ENCODE assay signal across 13 cellular contexts in the genomic region with DNA sequence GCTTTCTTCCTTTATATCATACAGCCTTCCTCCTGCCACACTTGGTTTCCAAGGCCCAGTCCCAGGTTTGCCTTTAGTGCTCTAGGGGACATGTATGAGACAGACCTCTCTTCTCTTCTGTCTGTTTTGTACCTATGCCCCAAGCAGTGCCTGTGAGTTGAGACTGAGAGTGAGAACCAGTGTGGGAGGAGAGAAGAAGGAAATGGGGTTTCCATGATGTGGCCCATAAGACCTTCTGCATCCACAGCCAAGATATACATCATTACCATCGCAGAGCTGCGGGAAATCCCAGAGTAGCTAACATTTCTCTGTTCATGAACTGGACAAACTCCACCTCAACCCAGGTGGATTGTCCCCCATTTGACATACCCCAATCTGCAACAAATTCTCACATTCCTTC. TPM values are rescaled to one million over a fixed set of nuclear protein-coding genes. Genes with fewer than 3 reads are reported as not detected.
DNase-seq lines count a peak whose midpoint lies in the region; ATAC-seq, FAIRE-seq and TF ChIP-seq lines count a peak whose summit lies in the region.
"Had no signal": no experiment of that assay in that cellular context is flagged by ENCODE, and none has a peak within 500 bp of the region (broad histone marks: within the 10 kb centered on the region; RNA-seq: fewer than 3 reads in every experiment).

No MANE protein-coding gene starts in this region.

- TF ChIP-seq RAD21 in GM12878 (IDR thresholded peaks at IDR 0.05; ENCODE audit: insufficient read depth, low read depth, low read length): no peak

- SMC1A ChIA-PET in GM12878 (lab: Charles Lee; ENCODE audit: uncharacterized antibody, unreplicated experiment): interaction anchor here (1.2 to 4.7 kb wide), 5 partner anchors 11 to 90 kb away, joined by 3 to 35 read pairs (median 6); no protein-coding TSS in a partner anchor

- H3K4me2 ChIP-seq in GM12878 (ENCODE audit: control insufficient read depth, insufficient read depth): peak overlapping the region; percentile 21

- H3K27ac ChIP-seq in GM12878 (ENCODE audit: control insufficient read depth, insufficient read depth): peak overlapping the region; percentile 17

- intact Hi-C loops in GM12878 (cut with micrococcal nuclease; ENCODE audit: unreplicated experiment): no loop called here

- H3K4me3 ChIP-seq in GM12878: peak overlapping the region; percentile 13; the same call in 1 of the 2 replicates

- H3K4me1 ChIP-seq in GM12878 (ENCODE audit: control insufficient read depth, insufficient read depth, low read length): peaks cover 12% of the 10 kb centered on the region; the same call in 1 of the 2 replicates

- no peaks in the 10 kb centered on the region for H3K9me3 Mint-ChIP-seq in stimulated activated naive CD8-positive, alpha-beta T cell treated with anti-CD3 and anti-CD28 coated beads, Interleukin-15, amount 100 ng/mL, for 72 hours
- H3K9me3 Mint-ChIP-seq: H9, type B pancreatic cell had no signal

- peaks cover 0 to 5% of the 10 kb centered on the region in 2 experiments; a peak in 2 of 4 replicates for H3K36me3 ChIP-seq in GM12878 (ENCODE audit: control insufficient read depth in 2 of 2, insufficient read depth in 2 of 2, low read length in 1 of 2)

- TF ChIP-seq EP300 in GM12878 (IDR thresholded peaks at IDR 0.05; ENCODE audit: borderline replicate concordance in 1 of 2, control insufficient read depth in 1 of 2, low read depth in 2 of 2, low read length in 2 of 2): no peak

- H3K9me3 ChIP-seq in GM12878 (replicated peaks; ENCODE audit: control insufficient read depth, insufficient read depth, low read length): no peaks in the 10 kb centered on the region; the same call in 2 of the 3 replicates

- H4K20me1 ChIP-seq in GM12878 (ENCODE audit: control insufficient read depth, insufficient read depth): no peaks in the 10 kb centered on the region

- in situ Hi-C loops in GM12878 (cut with MboI): no loop called here

- H3K27ac Mint-ChIP-seq in stimulated activated naive CD8-positive, alpha-beta T cell treated with anti-CD3 and anti-CD28 coated beads, Interleukin-15, amount 100 ng/mL, for 72 hours: peak overlapping the region; percentile 48 to 90
- H3K27ac Mint-ChIP-seq: H9, type B pancreatic cell had no signal

- no peak for TF ChIP-seq POLR2A in GM12878 (IDR thresholded peaks at IDR 0.05; ENCODE audit: low read depth, low read length)

- H3K79me2 ChIP-seq in GM12878 (ENCODE audit: control insufficient read depth, insufficient read depth, low read length): peaks cover 16% of the 10 kb centered on the region

- TF ChIP-seq CTCF in GM12878 (IDR thresholded peaks at IDR 0.05 in 2 of 3, conservative IDR thresholded peaks at IDR 0.05 in 1 of 3; ENCODE audit: control insufficient read depth in 2 of 3, extremely low read depth in 1 of 3, insufficient read depth in 1 of 3, low read depth in 3 of 3, low read length in 3 of 3): no peak

- WGBS in GM12878 (ENCODE audit: insufficient coverage, insufficient replicate concordance, low lambda C conversion rate, missing lambda C conversion rate): 72% methylated on average over 2 of the region's 2 CpGs

- CTCF ChIA-PET in GM12878 (lab: Yijun Ruan, JAX): interaction anchor here (0.6 to 4.1 kb wide), 6 partner anchors 11 to 233 kb away, joined by 3 to 50 read pairs (median 4); no protein-coding TSS in a partner anchor

- no peak overlapping the region for H3K9ac ChIP-seq in GM12878 (ENCODE audit: control insufficient read depth, insufficient read depth, low read length)

- peak; percentile 13 for ATAC-seq in GM12878
- ATAC-seq in stimulated activated naive CD8-positive, alpha-beta T cell treated with anti-CD3 and anti-CD28 coated beads, Interleukin-15, amount 100 ng/mL, for 72 hours: peak; percentile 75

- peaks cover 56% of the 10 kb centered on the region for H3K4me1 Mint-ChIP-seq in stimulated activated naive CD8-positive, alpha-beta T cell treated with anti-CD3 and anti-CD28 coated beads, Interleukin-15, amount 100 ng/mL, for 72 hours

- POLR2A ChIA-PET in GM12878 (lab: Charles Lee): no interaction called here

- no peaks in the 10 kb centered on the region for H3K27me3 ChIP-seq in GM12878 (replicated peaks in 1 of 2; ENCODE audit: control insufficient read depth in 2 of 2, insufficient read depth in 2 of 2, low read length in 1 of 2)

- no peak for FAIRE-seq in GM12878 (lab: Jason Lieb, UNC)
- FAIRE-seq: A204.1 had no signal

- H3K4me3 Mint-ChIP-seq in stimulated activated naive CD8-positive, alpha-beta T cell treated with anti-CD3 and anti-CD28 coated beads, Interleukin-15, amount 100 ng/mL, for 72 hours: peak overlapping the region; percentile 92 to 93
- H3K4me3 Mint-ChIP-seq: H9, type B pancreatic cell had no signal

- H2AFZ ChIP-seq in GM12878 (ENCODE audit: control insufficient read depth, low read depth, low read length): no peak overlapping the region

- RAD21 ChIA-PET in GM12878 (lab: Charles Lee; ENCODE audit: unreplicated experiment): interaction anchor here (1.0 to 5.5 kb wide), 4 partner anchors 11 to 90 kb away, joined by 3 to 50 read pairs (median 18); no protein-coding TSS in a partner anchor

- no TSS peak for BruUV-seq in GM12878 (replicated peaks; lab: Mats Ljungman, UMichigan)

- DNase-seq in activated CD8-positive, alpha-beta memory T cell treated with anti-CD3 and anti-CD28 coated beads for 24 hours: peak; percentile 73
- no peak for DNase-seq in activated CD8-positive, alpha-beta memory T cell treated with anti-CD3 and anti-CD28 coated beads, Interleukin-2, amount 50 U/mL, for 48 hours
- peak; percentile 51 to 60 for DNase-seq in activated CD4-positive, alpha-beta T cell treated with anti-CD3 and anti-CD28 coated beads for 4 hours
- DNase-seq in GM12878 (ENCODE audit: low read depth, low spot score): no peak
- DNase-seq in stimulated activated naive CD8-positive, alpha-beta T cell treated with anti-CD3 and anti-CD28 coated beads, Interleukin-15, amount 100 ng/mL, for 72 hours: peak in 1 of 2 donors; percentile 64
- no peak for DNase-seq in ecto neural progenitor cell (ENCODE audit: low spot score)
- no peak for DNase-seq in NCI-H1048 (lab: John Stamatoyannopoulos, UW)
- no peak for DNase-seq in NCI-H2107 treated with DMSO at 0.1 percent for 48 hours (lab: John Stamatoyannopoulos, UW; ENCODE audit: unreplicated experiment)
- DNase-seq: cortex of kidney, H9, NCI-H1105 treated with DMSO at 0.1 percent for 48 hours had no signal

- no peaks in the 10 kb centered on the region for H3K27me3 Mint-ChIP-seq in stimulated activated naive CD8-positive, alpha-beta T cell treated with anti-CD3 and anti-CD28 coated beads, Interleukin-15, amount 100 ng/mL, for 72 hours

TF ChIP-seq in GM12878, 131 proteins besides CTCF, POLR2A, EP300 and RAD21 (continues in another document):
- TF ChIP-seq SREBF2 (IDR thresholded peaks at IDR 0.05; ENCODE audit: low read length): no peak
- TF ChIP-seq MTA3 (IDR thresholded peaks at IDR 0.05; ENCODE audit: borderline replicate concordance, low read length): no peak
- TF ChIP-seq BACH1 (IDR thresholded peaks at IDR 0.05; ENCODE audit: borderline replicate concordance): no peak
- no peak for TF ChIP-seq E2F4 (IDR thresholded peaks at IDR 0.05; ENCODE audit: low read depth, low read length)
- no peak for TF ChIP-seq ZNF217 (IDR thresholded peaks at IDR 0.05)
- TF ChIP-seq EED (IDR thresholded peaks at IDR 0.05; ENCODE audit: low read depth): 0 out of 2 replicates have a peak, but pooled peaks have one; percentile 39

RNA-seq across cellular contexts. Expression of gene TESPA1, which starts 2.8 kb away (rescaled TPM):
- total RNA-seq in GM12878 (2013; cell fraction: nucleolus; rRNA removed): 114 and 127 TPM in 2 replicates
- total RNA-seq in GM12878 (2014; rRNA removed): 23.4 and 23.7 TPM in 2 replicates
- 32.6 and 35.3 TPM in 2 replicates for total RNA-seq in GM12878 (2014; rRNA removed; fragmentation: Illumina TruSeq; extraction: Trizol)
- total RNA-seq in GM12878 (2021): 34.4 and 37.5 TPM in 2 replicates
- 29.9 TPM for polyA plus RNA-seq in GM12878 (2011; ENCODE audit: low read depth)
- 19.6 and 37.5 TPM in 2 replicates for polyA plus RNA-seq in GM12878 (2011; rRNA removed)
- polyA plus RNA-seq in GM12878 (2011; cell fraction: cytosol; rRNA removed): 34.9 and 47.4 TPM in 2 replicates
- 72.2 and 91.4 TPM in 2 replicates for polyA plus RNA-seq in GM12878 (2011; cell fraction: nucleus; rRNA removed)
- 27.3 and 34.0 TPM in 2 replicates for polyA plus RNA-seq in GM12878 (2012)
- 56.2 and 61.2 TPM in 2 replicates for polyA plus RNA-seq in GM12878 (2014; fragmentation: Illumina TruSeq; extraction: Trizol)
- polyA plus RNA-seq in GM12878 (2014; fragmentation: Nextera tagmentation; extraction: Ambion mirVana): 10 to 100 TPM; 13.8 to 16.1 TPM
- polyA plus RNA-seq in GM12878 (2014; rRNA removed): 23.6 and 26.1 TPM in 2 replicates
- polyA plus RNA-seq in GM12878 (2016; fragmentation: Nextera tagmentation; extraction: Ambion mirVana): 10 to 100 TPM; 19.8 to 24.2 TPM
- 38.0 and 46.9 TPM in 2 replicates for polyA minus RNA-seq in GM12878 (2011; rRNA and poly(A)+ RNA removed)
- 28.4 and 28.9 TPM in 2 replicates for polyA minus RNA-seq in GM12878 (2011; cell fraction: cytosol; rRNA and poly(A)+ RNA removed)
- 38.7 and 50.2 TPM in 2 replicates for polyA minus RNA-seq in GM12878 (2011; cell fraction: nucleus; rRNA and poly(A)+ RNA removed)
- total RNA-seq: H9 had no signal

RNA-seq across cellular contexts. Expression of gene NEUROD4, which starts 38.0 kb away (rescaled TPM):
- not detected in 2 replicates for total RNA-seq in GM12878 (2013; cell fraction: nucleolus; rRNA removed)
- total RNA-seq in GM12878 (2014; rRNA removed) (not detected in 2 replicates), GM12878 (2014; rRNA removed; fragmentation: Illumina TruSeq; extraction: Trizol) (not detected in 2 replicates), GM12878 (2021) (not detected in 2 replicates)
- not detected for polyA plus RNA-seq in GM12878 (2011; ENCODE audit: low read depth)
- polyA plus RNA-seq in GM12878 (2011; rRNA removed) (not detected in 2 replicates), GM12878 (2014; fragmentation: Illumina TruSeq; extraction: Trizol) (not detected in 2 replicates), GM12878 (2014; fragmentation: Nextera tagmentation; extraction: Ambion mirVana) (not detected), GM12878 (2014; rRNA removed) (not detected in 2 replicates), GM12878 (2016; fragmentation: Nextera tagmentation; extraction: Ambion mirVana) (under 1 TPM in 1 of 2 experiments, not detected in 1; 0.06 TPM)
- not detected in 2 replicates for polyA plus RNA-seq in GM12878 (2011; cell fraction: cytosol; rRNA removed)
- not detected in 2 replicates for polyA plus RNA-seq in GM12878 (2011; cell fraction: nucleus; rRNA removed)
- not detected in 2 replicates for polyA plus RNA-seq in GM12878 (2012)
- polyA minus RNA-seq in GM12878 (2011; rRNA and poly(A)+ RNA removed): not detected in 2 replicates
- polyA minus RNA-seq in GM12878 (2011; cell fraction: cytosol; rRNA and poly(A)+ RNA removed): not detected in 2 replicates
- polyA minus RNA-seq in GM12878 (2011; cell fraction: nucleus; rRNA and poly(A)+ RNA removed): not detected in 2 replicates
- total RNA-seq: H9 had no signal

Comparison
In these comparisons a context has a peak if more than half of its experiments do, and no peak if none do; other contexts are left out.
1. DNase-seq: peak in activated CD8-positive, alpha-beta memory T cell treated with anti-CD3 and anti-CD28 coated beads for 24 hours (single experiment) and activated CD4-positive, alpha-beta T cell treated with anti-CD3 and anti-CD28 coated beads for 4 hours (2 of 2); none in activated CD8-positive, alpha-beta memory T cell treated with anti-CD3 and anti-CD28 coated beads, Interleukin-2, amount 50 U/mL, for 48 hours (single experiment), GM12878 (single experiment), ecto neural progenitor cell (single experiment), NCI-H1048 (single experiment) and NCI-H2107 treated with DMSO at 0.1 percent for 48 hours (single experiment).